Comparison of ENCODE assay signal across 16 cellular contexts in genomic region chr17:76995352-76996105, GRCh38.
DNase-seq lines count a peak whose midpoint lies in the region; ATAC-seq, FAIRE-seq and TF ChIP-seq lines count a peak whose summit lies in the region.
"Had no signal": no experiment of that assay in that cellular context is flagged by ENCODE, and none has a peak within 500 bp of the region (broad histone marks: within the 10 kb centered on the region; RNA-seq: fewer than 3 reads in every experiment).

No MANE protein-coding gene starts in this region.

- FAIRE-seq in pancreas (lab: Jason Lieb, UNC): no peak
- FAIRE-seq: GM12891, GM19239 had no signal

- POLR2A ChIA-PET in WTC11 (lab: Charles Lee): interaction anchor here (1.5 kb wide), 1 partner anchor 26 kb away, joined by 4 read pairs; no protein-coding TSS in a partner anchor

- H3K4me1 Mint-ChIP-seq in activated CD8-positive, alpha-beta memory T cell treated with anti-CD3 and anti-CD28 coated beads, Interleukin-2, amount 10 ng/mL, durations not matched to agents 7 days and 5 days: peaks cover 42% of the 10 kb centered on the region
- H3K4me1 Mint-ChIP-seq in WTC11 (peaks cover 41% of the 10 kb centered on the region), neural crest cell (peaks cover 36% of the 10 kb centered on the region)

- H3K36me3 Mint-ChIP-seq in activated CD8-positive, alpha-beta memory T cell treated with anti-CD3 and anti-CD28 coated beads, Interleukin-2, amount 10 ng/mL, durations not matched to agents 7 days and 5 days: no peaks in the 10 kb centered on the region
- H3K36me3 Mint-ChIP-seq in WTC11 (no peaks in the 10 kb centered on the region), neural crest cell (ENCODE audit: low read depth) (no peaks in the 10 kb centered on the region)

- intact Hi-C loops in heart left ventricle (cut with DNase I): no loop called here
- intact Hi-C loops in pancreas (cut with DNase I): no loop called here

- CTCF ChIA-PET in activated CD8-positive, alpha-beta memory T cell treated with anti-CD3 and anti-CD28 coated beads, Interleukin-2, amount 10 ng/mL, durations not matched to agents 7 days and 5 days (lab: Charles Lee): interaction anchor here (0.7 to 1.2 kb wide), 2 partner anchors 128 to 293 kb away, joined by 3 read pairs; partner anchors contain the start of gene MGAT5B
- CTCF ChIA-PET in WTC11 (lab: Charles Lee): interaction anchor here (0.7 to 2.1 kb wide), 5 partner anchors 53 to 93 kb away, joined by 3 to 6 read pairs (median 4); no protein-coding TSS in a partner anchor

- TF ChIP-seq CTCF in WTC11 (IDR thresholded peaks at IDR 0.05) (no peak), neural crest cell (conservative IDR thresholded peaks at IDR 0.05) (no peak), heart left ventricle (IDR thresholded peaks at IDR 0.05) (no peak), pancreas (IDR thresholded peaks at IDR 0.05) (no peak)

- DNase-seq in activated CD8-positive, alpha-beta memory T cell treated with anti-CD3 and anti-CD28 coated beads, Interleukin-2, amount 10 ng/mL, durations not matched to agents 7 days and 5 days: no peak
- DNase-seq in activated CD8-positive, alpha-beta memory T cell treated with anti-CD3 and anti-CD28 coated beads, Interleukin-2, amount 50 U/mL, for 4 hours: no peak
- DNase-seq in NCI-H1092 treated with DMSO at 0.1 percent for 48 hours (lab: John Stamatoyannopoulos, UW): peak; percentile 69
- DNase-seq in WTC11 (ENCODE audit: low spot score): peak; percentile 42
- DNase-seq in neural crest cell (ENCODE audit: low read depth, low spot score): no peak
- DNase-seq in heart left ventricle: no peak
- DNase-seq in pancreas: no peak
- DNase-seq: activated effector memory CD4-positive, alpha-beta T cell treated with Interleukin-2 at 50 U/mL for 16 hours; DMS79 treated with DMSO at 0.1 percent for 48 hours; esophagus squamous epithelium; NCI-H1105; psoas muscle had no signal

- no peaks in the 10 kb centered on the region for H3K36me3 ChIP-seq in heart left ventricle
- H3K36me3 ChIP-seq in pancreas: no peaks in the 10 kb centered on the region
- H3K36me3 ChIP-seq: esophagus squamous epithelium, vagina had no signal

- H3K9me3 Mint-ChIP-seq in activated CD8-positive, alpha-beta memory T cell treated with anti-CD3 and anti-CD28 coated beads, Interleukin-2, amount 10 ng/mL, durations not matched to agents 7 days and 5 days (ENCODE audit: low read depth): no peaks in the 10 kb centered on the region
- H3K9me3 Mint-ChIP-seq in WTC11 (no peaks in the 10 kb centered on the region), neural crest cell (no peaks in the 10 kb centered on the region)

- H3K4me1 ChIP-seq in heart left ventricle: peaks cover 0 to 4% (median 0%) of the 10 kb centered on the region in 12 donors
- H3K4me1 ChIP-seq in pancreas: no peaks in the 10 kb centered on the region
- H3K4me1 ChIP-seq: esophagus squamous epithelium, psoas muscle, vagina had no signal

- H3K27ac Mint-ChIP-seq in activated CD8-positive, alpha-beta memory T cell treated with anti-CD3 and anti-CD28 coated beads, Interleukin-2, amount 10 ng/mL, durations not matched to agents 7 days and 5 days: peak overlapping the region; percentile 19
- H3K27ac Mint-ChIP-seq in WTC11 (peak overlapping the region; percentile 69), neural crest cell (ENCODE audit: unreplicated experiment) (no peak overlapping the region)

- no peak overlapping the region for H3K4me3 Mint-ChIP-seq in activated CD8-positive, alpha-beta memory T cell treated with anti-CD3 and anti-CD28 coated beads, Interleukin-2, amount 10 ng/mL, durations not matched to agents 7 days and 5 days
- H3K4me3 Mint-ChIP-seq in WTC11 (peak overlapping the region; percentile 28), neural crest cell (peak overlapping the region; percentile 13)

- no peak for TF ChIP-seq POLR2A in heart left ventricle (IDR thresholded peaks at IDR 0.05)

- H3K27ac ChIP-seq in heart left ventricle (no peak overlapping the region), pancreas (no peak overlapping the region)
- H3K27ac ChIP-seq: esophagus squamous epithelium, psoas muscle, vagina had no signal

- no peaks in the 10 kb centered on the region for H3K27me3 Mint-ChIP-seq in activated CD8-positive, alpha-beta memory T cell treated with anti-CD3 and anti-CD28 coated beads, Interleukin-2, amount 10 ng/mL, durations not matched to agents 7 days and 5 days
- no peaks in the 10 kb centered on the region for H3K27me3 Mint-ChIP-seq in WTC11 (ENCODE audit: low read depth)
- H3K27me3 Mint-ChIP-seq in neural crest cell (ENCODE audit: low read depth): peaks cover 3% of the 10 kb centered on the region

- peaks cover 0 to 24% (median 3%) of the 10 kb centered on the region in 9 donors for H3K27me3 ChIP-seq in heart left ventricle
- H3K27me3 ChIP-seq in pancreas: no peaks in the 10 kb centered on the region
- H3K27me3 ChIP-seq: vagina had no signal

- 61 to 72% (median 65%) methylated on average over 10 to 11 of the region's 11 CpGs for WGBS in heart left ventricle, 4 donors
- 47 to 52% methylated on average over 11 of the region's 11 CpGs for WGBS in pancreas, 2 donors

- no peak overlapping the region for H3K4me3 ChIP-seq in heart left ventricle
- H3K4me3 ChIP-seq in pancreas: no peak overlapping the region
- H3K4me3 ChIP-seq: esophagus squamous epithelium, psoas muscle, vagina had no signal

- ATAC-seq in activated CD8-positive, alpha-beta memory T cell treated with anti-CD3 and anti-CD28 coated beads, Interleukin-2, amount 10 ng/mL, durations not matched to agents 7 days and 5 days: no peak
- ATAC-seq in WTC11: peak; percentile 75
- no peak for ATAC-seq in heart left ventricle
- ATAC-seq in pancreas: no peak
- no peak for ATAC-seq in activated CD4-positive, CD25-positive, alpha-beta regulatory T cell treated with anti-CD3 and anti-CD28 coated beads, Interleukin-2, amount 50 U/mL, for 24 hours
- ATAC-seq: psoas muscle had no signal

- H3K9me3 ChIP-seq in heart left ventricle (no peaks in the 10 kb centered on the region), pancreas (no peaks in the 10 kb centered on the region)
- H3K9me3 ChIP-seq: esophagus squamous epithelium, psoas muscle, vagina had no signal

TF ChIP-seq in WTC11, 78 proteins besides CTCF, POLR2A, EP300 and RAD21:
- TF ChIP-seq FOXP4 (CRISPR knock-in tag; IDR thresholded peaks at IDR 0.05) (peak; percentile 11; the same call in 1 of the 2 replicates), CREM (CRISPR knock-in tag; IDR thresholded peaks at IDR 0.05) (peak; percentile 73; the same call in 1 of the 2 replicates), RORB (CRISPR knock-in tag; IDR thresholded peaks at IDR 0.05) (no peak), RELA (CRISPR knock-in tag; IDR thresholded peaks at IDR 0.05; ENCODE audit: borderline replicate concordance) (no peak), MAX (CRISPR knock-in tag; IDR thresholded peaks at IDR 0.05) (peak; percentile 18; the same call in 1 of the 2 replicates), ZBTB21 (CRISPR knock-in tag; IDR thresholded peaks at IDR 0.05; ENCODE audit: borderline replicate concordance) (peak; percentile 93; the same call in 1 of the 2 replicates), ZNF423 (CRISPR knock-in tag; IDR thresholded peaks at IDR 0.05) (peak; percentile 39; the same call in 1 of the 2 replicates), ZNF263 (CRISPR knock-in tag; IDR thresholded peaks at IDR 0.05; ENCODE audit: low read depth) (no peak), ETV6 (CRISPR knock-in tag; IDR thresholded peaks at IDR 0.05) (0 out of 2 replicates have a peak, but pooled peaks have one; percentile 17)

Comparison
In these comparisons a context has a peak if more than half of its experiments do, and no peak if none do; other contexts are left out.
1. DNase-seq: peak in NCI-H1092 treated with DMSO at 0.1 percent for 48 hours (single experiment) and WTC11 (single experiment); none in activated CD8-positive, alpha-beta memory T cell treated with anti-CD3 and anti-CD28 coated beads, Interleukin-2, amount 10 ng/mL, durations not matched to agents 7 days and 5 days (single experiment), activated CD8-positive, alpha-beta memory T cell treated with anti-CD3 and anti-CD28 coated beads, Interleukin-2, amount 50 U/mL, for 4 hours (single experiment), neural crest cell (single experiment), heart left ventricle (0 of 5) and pancreas (0 of 6).